22 cellular contexts compared by ENCODE assay signal in genomic region chr11:2815762-2816496, GRCh38.
"Had no signal": no experiment of that assay in that cellular context is flagged by ENCODE, and none has a peak within 500 bp of the region (broad histone marks: within the 10 kb centered on the region; RNA-seq: fewer than 3 reads in every experiment).

No MANE protein-coding gene starts in this region.

- H3K79me2 ChIP-seq: parathyroid adenoma had no signal

- H3K27me3 ChIP-seq: cardiac muscle cell, left lung, neutrophil, uterus had no signal

- H2AFZ ChIP-seq: parathyroid adenoma had no signal

- H3K36me3 ChIP-seq: cardiac muscle cell, left lung, neutrophil, tibial artery, uterus had no signal

- H3K27ac ChIP-seq: cardiac muscle cell, dorsolateral prefrontal cortex, left lung, neutrophil, parathyroid adenoma, tibial artery, VCaP had no signal

- FAIRE-seq: islet of Langerhans had no signal

- ATAC-seq: left lung; naive thymus-derived CD4-positive, alpha-beta T cell; stimulated activated naive CD8-positive, alpha-beta T cell treated with anti-CD3 and anti-CD28 coated beads, Interleukin-15, Interleukin-2, amounts not matched to agents 100 U/mL and 50 U/mL, for 24 hours had no signal

- H3K4me3 Mint-ChIP-seq: activated naive CD4-positive, alpha-beta T cell treated with anti-CD3 and anti-CD28 coated beads, Interleukin-2, amount 50 U/mL, for 24 hours; naive thymus-derived CD4-positive, alpha-beta T cell had no signal

- H3K4me1 ChIP-seq: parathyroid adenoma had no signal

- H3K27me3 Mint-ChIP-seq: activated naive CD4-positive, alpha-beta T cell treated with anti-CD3 and anti-CD28 coated beads, Interleukin-2, amount 50 U/mL, for 24 hours had no signal

- H3K9ac ChIP-seq: parathyroid adenoma had no signal

- H3K9me3 ChIP-seq: neutrophil, uterus had no signal

- DNase-seq: activated CD4-positive, alpha-beta T cell treated with anti-CD3 and anti-CD28 coated beads for 1 hour; activated CD8-positive, alpha-beta memory T cell treated with anti-CD3 and anti-CD28 coated beads for 24 hours; activated CD8-positive, alpha-beta memory T cell treated with anti-CD3 and anti-CD28 coated beads, Interleukin-2, amount 50 U/mL, for 48 hours; activated effector memory CD4-positive, alpha-beta T cell treated with Interleukin-2 at 50 U/mL for 16 hours; activated T-cell treated with anti-CD3 and anti-CD28 coated beads, Interleukin-2, amount 50 U/mL, for 48 hours; hippocampal formation; mesenchymal stem cell; naive thymus-derived CD4-positive, alpha-beta T cell; stimulated activated naive CD8-positive, alpha-beta T cell treated with anti-CD3 and anti-CD28 coated beads, Interleukin-15, Interleukin-2, amounts not matched to agents 100 U/mL and 50 U/mL, for 24 hours; substantia nigra; SW 1271; T-helper 2 cell; tibial artery; uterus had no signal

- H3K27ac Mint-ChIP-seq: activated naive CD4-positive, alpha-beta T cell treated with anti-CD3 and anti-CD28 coated beads, Interleukin-2, amount 50 U/mL, for 24 hours; naive thymus-derived CD4-positive, alpha-beta T cell had no signal

- H3K4me3 ChIP-seq: cardiac muscle cell, dorsolateral prefrontal cortex, left lung, tibial artery, uterus had no signal
